Comparison of ENCODE assay signal across 17 cellular contexts in genomic region chr21:17797967-17798366, GRCh38.
"Had no signal": no experiment of that assay in that cellular context is flagged by ENCODE, and none has a peak within 500 bp of the region (broad histone marks: within the 10 kb centered on the region; RNA-seq: fewer than 3 reads in every experiment).

No MANE protein-coding gene starts in this region.

- H3K27ac Mint-ChIP-seq: nephron progenitor cell had no signal

- H3K27me3 Mint-ChIP-seq: naive thymus-derived CD4-positive, alpha-beta T cell had no signal

- H3K4me3 Mint-ChIP-seq: naive thymus-derived CD4-positive, alpha-beta T cell; nephron progenitor cell had no signal

- H3K4me1 Mint-ChIP-seq: nephron progenitor cell had no signal

- H3K4me3 ChIP-seq: heart left ventricle, sigmoid colon, skin epidermis, stomach, thoracic aorta, transverse colon had no signal

- DNase-seq: effector memory CD4-positive, alpha-beta T cell; heart left ventricle; hippocampal formation; kidney glomerular epithelial cell; mesendoderm; naive thymus-derived CD4-positive, alpha-beta T cell; nephron progenitor cell; posterior cingulate gyrus; sigmoid colon; stimulated activated CD4-positive, alpha-beta T cell treated with anti-CD3 and anti-CD28 coated beads, Interleukin-12 subunit alpha, Interleukin-12 subunit beta, amount 100 ng/mL, for 4 hours; stimulated activated naive CD4-positive, alpha-beta T cell; stomach; substantia nigra; transverse colon had no signal

- ATAC-seq: esophagus mucosa; heart left ventricle; naive thymus-derived CD4-positive, alpha-beta T cell had no signal

- H3K27me3 ChIP-seq: heart left ventricle, sigmoid colon, stomach, transverse colon had no signal

- H3K36me3 ChIP-seq: thoracic aorta, transverse colon had no signal

- H3K27ac ChIP-seq: heart left ventricle, sigmoid colon, stomach, thoracic aorta, transverse colon had no signal

- H3K9me3 ChIP-seq: sigmoid colon, stomach, thoracic aorta, transverse colon had no signal

- H3K9me3 Mint-ChIP-seq: naive thymus-derived CD4-positive, alpha-beta T cell; nephron progenitor cell had no signal
